In genomic region chr6:149026530-149026942, GRCh38 we compare ENCODE assay signal across 9 cellular contexts.
DNase-seq lines count a peak whose midpoint lies in the region; ATAC-seq and TF ChIP-seq lines count a peak whose summit lies in the region.
"Had no signal": no experiment of that assay in that cellular context is flagged by ENCODE, and none has a peak within 500 bp of the region (broad histone marks: within the 10 kb centered on the region; RNA-seq: fewer than 3 reads in every experiment).

No MANE protein-coding gene starts in this region.

- H3K27ac ChIP-seq in VCaP, result peak overlapping the region; percentile 63

- H3K27me3 Mint-ChIP-seq in activated CD4-positive, alpha-beta T cell treated with anti-CD3 and anti-CD28 coated beads, Interleukin-2, amount 10 ng/mL, durations not matched to agents 24 days and 14 days, result no peaks in the 10 kb centered on the region
- H3K27me3 Mint-ChIP-seq in glutamatergic neuron (ENCODE audit: unreplicated experiment), result peaks cover 2% of the 10 kb centered on the region
- H3K27me3 Mint-ChIP-seq: activated naive CD4-positive, alpha-beta T cell treated with anti-CD3 and anti-CD28 coated beads, Interleukin-2, amount 50 U/mL, for 24 hours had no signal

- TF ChIP-seq CTCF in VCaP (conservative IDR thresholded peaks at IDR 0.05), result peak; percentile 82
- TF ChIP-seq CTCF in glutamatergic neuron (IDR thresholded peaks at IDR 0.05; ENCODE audit: partially characterized antibody, unreplicated experiment), result peak; percentile 89

- peaks cover 25% of the 10 kb centered on the region for H3K36me3 Mint-ChIP-seq in activated CD4-positive, alpha-beta T cell treated with anti-CD3 and anti-CD28 coated beads, Interleukin-2, amount 10 ng/mL, durations not matched to agents 24 days and 14 days (ENCODE audit: low read depth)
- peaks cover 5% of the 10 kb centered on the region for H3K36me3 Mint-ChIP-seq in glutamatergic neuron (ENCODE audit: unreplicated experiment)
- H3K36me3 Mint-ChIP-seq: activated naive CD4-positive, alpha-beta T cell treated with anti-CD3 and anti-CD28 coated beads, Interleukin-2, amount 50 U/mL, for 24 hours had no signal

- H3K27ac Mint-ChIP-seq in activated CD4-positive, alpha-beta T cell treated with anti-CD3 and anti-CD28 coated beads, Interleukin-2, amount 10 ng/mL, durations not matched to agents 24 days and 14 days, result no peak overlapping the region
- H3K27ac Mint-ChIP-seq in glutamatergic neuron (ENCODE audit: unreplicated experiment), result no peak overlapping the region
- H3K27ac Mint-ChIP-seq: activated naive CD4-positive, alpha-beta T cell treated with anti-CD3 and anti-CD28 coated beads, Interleukin-2, amount 50 U/mL, for 24 hours had no signal

- H3K4me3 Mint-ChIP-seq in activated CD4-positive, alpha-beta T cell treated with anti-CD3 and anti-CD28 coated beads, Interleukin-2, amount 10 ng/mL, durations not matched to agents 24 days and 14 days, result no peak overlapping the region
- H3K4me3 Mint-ChIP-seq in glutamatergic neuron (ENCODE audit: unreplicated experiment), result no peak overlapping the region
- H3K4me3 Mint-ChIP-seq: activated naive CD4-positive, alpha-beta T cell treated with anti-CD3 and anti-CD28 coated beads, Interleukin-2, amount 50 U/mL, for 24 hours had no signal

- H3K4me1 Mint-ChIP-seq in activated CD4-positive, alpha-beta T cell treated with anti-CD3 and anti-CD28 coated beads, Interleukin-2, amount 10 ng/mL, durations not matched to agents 24 days and 14 days, result peaks cover 29% of the 10 kb centered on the region
- peaks cover 9% of the 10 kb centered on the region for H3K4me1 Mint-ChIP-seq in glutamatergic neuron (ENCODE audit: low read depth, unreplicated experiment)

- H3K9me3 Mint-ChIP-seq in activated CD4-positive, alpha-beta T cell treated with anti-CD3 and anti-CD28 coated beads, Interleukin-2, amount 10 ng/mL, durations not matched to agents 24 days and 14 days, result peaks cover 4% of the 10 kb centered on the region
- peaks cover 2% of the 10 kb centered on the region for H3K9me3 Mint-ChIP-seq in glutamatergic neuron (ENCODE audit: unreplicated experiment)
- H3K9me3 Mint-ChIP-seq: activated naive CD4-positive, alpha-beta T cell treated with anti-CD3 and anti-CD28 coated beads, Interleukin-2, amount 50 U/mL, for 24 hours had no signal

- intact Hi-C loops in activated CD4-positive, alpha-beta T cell treated with anti-CD3 and anti-CD28 coated beads, Interleukin-2, amount 10 ng/mL, durations not matched to agents 24 days and 14 days (cut with micrococcal nuclease), result loop anchor here (10.0 kb wide), 1 partner anchor 462 kb away; no protein-coding TSS in a partner anchor

- no peak for ATAC-seq in HG02610 (IDR thresholded peaks at IDR 0.05; ENCODE audit: unreplicated experiment)
- ATAC-seq in HG02852 (IDR thresholded peaks at IDR 0.05; ENCODE audit: unreplicated experiment), result no peak

- DNase-seq in activated CD4-positive, alpha-beta T cell treated with anti-CD3 and anti-CD28 coated beads, Interleukin-2, amount 10 ng/mL, durations not matched to agents 24 days and 14 days, result peak; percentile 73
- DNase-seq in activated CD4-positive, alpha-beta T cell treated with anti-CD3 and anti-CD28 coated beads for 4 hours, result no peak
- DNase-seq in NCI-H2029 treated with DMSO at 0.1 percent for 48 hours (lab: John Stamatoyannopoulos, UW) (peak; percentile 22), glutamatergic neuron (peak; percentile 46), stromal cell of bone marrow (ENCODE audit: low read depth) (peak; percentile 89)

Comparison
In these comparisons a context has a peak if more than half of its experiments do, and no peak if none do; other contexts are left out.
1. DNase-seq: peak in activated CD4-positive, alpha-beta T cell treated with anti-CD3 and anti-CD28 coated beads, Interleukin-2, amount 10 ng/mL, durations not matched to agents 24 days and 14 days (single experiment), NCI-H2029 treated with DMSO at 0.1 percent for 48 hours (single experiment), glutamatergic neuron (single experiment) and stromal cell of bone marrow (single experiment); none in activated CD4-positive, alpha-beta T cell treated with anti-CD3 and anti-CD28 coated beads for 4 hours (0 of 2).